8 cellular contexts compared by ENCODE assay signal in the genomic region with DNA sequence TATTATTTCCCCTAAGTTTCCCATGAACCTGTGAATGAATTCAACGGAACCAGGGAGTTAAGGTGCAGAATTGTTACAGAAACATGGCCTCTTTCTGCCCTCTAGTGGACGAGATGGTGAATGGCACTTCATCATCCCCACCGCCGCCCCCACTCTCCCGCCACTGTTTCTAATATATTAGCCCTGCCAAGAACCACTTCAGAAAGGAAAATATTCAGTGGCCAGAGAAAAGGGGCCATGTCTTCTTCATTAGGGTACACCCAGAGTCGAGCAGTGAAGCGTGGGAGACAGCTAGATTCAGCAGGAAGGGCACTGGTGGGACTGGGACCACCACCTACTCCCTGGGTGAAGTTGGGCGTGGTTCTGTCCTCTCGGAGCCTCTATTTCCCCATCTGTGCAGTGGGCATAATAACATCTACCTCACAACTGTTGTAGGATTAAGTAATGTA. TPM values are rescaled to one million over a fixed set of nuclear protein-coding genes. Genes with fewer than 3 reads are reported as not detected.
DNase-seq lines count a peak whose midpoint lies in the region; ATAC-seq and TF ChIP-seq lines count a peak whose summit lies in the region.

No MANE protein-coding gene starts in this region.

- no peak overlapping the region for H4K5ac ChIP-seq in H9 (ENCODE audit: insufficient read length, low read depth, low read length)

- H2BK120ac ChIP-seq in H9 (ENCODE audit: low read depth, low read length, poor library complexity, severe bottlenecking) = no peak overlapping the region

- H3K4me1 Mint-ChIP-seq in CD4-positive, CD25-positive, alpha-beta regulatory T cell = no peaks in the 10 kb centered on the region
- peaks cover 2 to 6% of the 10 kb centered on the region in 2 experiments; a peak in 3 of 4 replicates for H3K4me1 Mint-ChIP-seq in H9

- no peak overlapping the region for H3K4me2 ChIP-seq in H9 (ENCODE audit: insufficient read depth, insufficient read length, low read length)
- H3K4me2 ChIP-seq in smooth muscle cell = peak overlapping the region; percentile 87

- H2BK20ac ChIP-seq in H9 (ENCODE audit: low read depth, low read length, poor library complexity, severe bottlenecking) = no peak overlapping the region

- H3K4me1 ChIP-seq in CD4-positive, CD25-positive, alpha-beta regulatory T cell (ENCODE audit: control insufficient read depth, insufficient read depth, low read length, poor library complexity, severe bottlenecking) = no peaks in the 10 kb centered on the region
- H3K4me1 ChIP-seq in H9 (ENCODE audit: insufficient read depth, low read length) (no peaks in the 10 kb centered on the region), right atrium auricular region (peaks cover 0 to 7% of the 10 kb centered on the region in 2 donors), smooth muscle cell (ENCODE audit: low read depth) (no peaks in the 10 kb centered on the region)

- H2BK5ac ChIP-seq in H9 (ENCODE audit: insufficient read length, low read length) = no peak overlapping the region

- H3K79me1 ChIP-seq in H9 (ENCODE audit: insufficient read depth, low read depth, low read length, poor library complexity, severe bottlenecking) = no peaks in the 10 kb centered on the region

- no peaks in the 10 kb centered on the region for H3K23me2 ChIP-seq in H9 (ENCODE audit: insufficient read length, low read depth, low read length, poor library complexity, severe bottlenecking)

- H3K27ac Mint-ChIP-seq in CD4-positive, CD25-positive, alpha-beta regulatory T cell = no peak overlapping the region
- no peak overlapping the region for H3K27ac Mint-ChIP-seq in H9

- H4K91ac ChIP-seq in H9 (ENCODE audit: insufficient read length, low read depth, low read length) = no peak overlapping the region

- no peak overlapping the region for H3T11ph ChIP-seq in H9 (ENCODE audit: low read length)

- H3K9me3 Mint-ChIP-seq in CD4-positive, CD25-positive, alpha-beta regulatory T cell = peaks cover 0 to 2% (median 0%) of the 10 kb centered on the region in 7 donors
- H3K9me3 Mint-ChIP-seq in H9 = no peaks in the 10 kb centered on the region

- H2BK15ac ChIP-seq in H9 (ENCODE audit: low read depth, low read length) = no peak overlapping the region

- no peak overlapping the region for H2AFZ ChIP-seq in H9 (ENCODE audit: low read length)
- H2AFZ ChIP-seq in smooth muscle cell (ENCODE audit: low read depth) = peak overlapping the region; percentile 90

- peak; percentile 85 for TF ChIP-seq CTCF in H9 (conservative IDR thresholded peaks at IDR 0.05)
- TF ChIP-seq CTCF in right atrium auricular region (IDR thresholded peaks at IDR 0.05) = peak; percentile 89 to 93
- peak; percentile 80 for TF ChIP-seq CTCF in smooth muscle cell (IDR thresholded peaks at IDR 0.05; ENCODE audit: borderline replicate concordance, insufficient read depth, poor library complexity, severe bottlenecking)

- ATAC-seq in CD4-positive, CD25-positive, alpha-beta regulatory T cell (ENCODE audit: low read depth in 2 of 2) = peak in 1 of 2 donors; percentile 56
- ATAC-seq in GM18498 (IDR thresholded peaks at IDR 0.05; ENCODE audit: unreplicated experiment) (no peak), HG03139 (IDR thresholded peaks at IDR 0.05; ENCODE audit: unreplicated experiment) (no peak)

- peaks cover 3% of the 10 kb centered on the region for H3K27me3 ChIP-seq in CD4-positive, CD25-positive, alpha-beta regulatory T cell (ENCODE audit: control insufficient read depth, insufficient read depth, low read length)
- H3K27me3 ChIP-seq in H9 (ENCODE audit: insufficient read depth, low read length) (0 out of 2 replicates have a peak, but pooled peaks cover 3% of the 10 kb centered on the region), right atrium auricular region (no peaks in the 10 kb centered on the region), smooth muscle cell (ENCODE audit: low read depth) (peaks cover 7% of the 10 kb centered on the region)

- H3K4me3 Mint-ChIP-seq in CD4-positive, CD25-positive, alpha-beta regulatory T cell = no peak overlapping the region
- no peak overlapping the region; a peak in 1 of 5 replicates for H3K4me3 Mint-ChIP-seq in H9

- no peaks in the 10 kb centered on the region for H3K36me3 Mint-ChIP-seq in CD4-positive, CD25-positive, alpha-beta regulatory T cell
- H3K36me3 Mint-ChIP-seq in H9 (ENCODE audit: insufficient read depth in 1 of 3, low read depth in 3 of 3) = no peaks in the 10 kb centered on the region

- H3K36me3 ChIP-seq in CD4-positive, CD25-positive, alpha-beta regulatory T cell (ENCODE audit: control insufficient read depth, insufficient read depth, low read length) = no peaks in the 10 kb centered on the region
- no peaks in the 10 kb centered on the region for H3K36me3 ChIP-seq in right atrium auricular region
- no peaks in the 10 kb centered on the region for H3K36me3 ChIP-seq in smooth muscle cell (ENCODE audit: low read depth)

- no peak overlapping the region for H3K27ac ChIP-seq in CD4-positive, CD25-positive, alpha-beta regulatory T cell (ENCODE audit: insufficient read depth, low read length, poor library complexity, severe bottlenecking)
- H3K27ac ChIP-seq in H9 (ENCODE audit: insufficient read length, low read depth, low read length) (no peak overlapping the region), right atrium auricular region (peak overlapping the region; percentile 75 to 82), smooth muscle cell (ENCODE audit: low read depth) (peak overlapping the region; percentile 79)

- H3K18ac ChIP-seq in H9 (ENCODE audit: insufficient read length, low read depth, low read length) = no peak overlapping the region

- no peak overlapping the region for H3K56ac ChIP-seq in H9 (ENCODE audit: insufficient read length, low read depth, low read length)

- no peak overlapping the region for H3K4ac ChIP-seq in H9 (ENCODE audit: low read depth, low read length)

- H3K79me2 ChIP-seq in H9 (ENCODE audit: insufficient read depth, low read length) = no peaks in the 10 kb centered on the region
- no peaks in the 10 kb centered on the region for H3K79me2 ChIP-seq in smooth muscle cell (ENCODE audit: low read depth)

- peak; percentile 17 to 37 (median 18) for DNase-seq in CD4-positive, CD25-positive, alpha-beta regulatory T cell
- DNase-seq in H9 = peak; percentile 51
- peak; percentile 31 for DNase-seq in NOMO-1 treated with DMSO at 0.1 percent for 48 hours (lab: John Stamatoyannopoulos, UW; ENCODE audit: unreplicated experiment)
- peak; percentile 36 for DNase-seq in activated naive CD4-positive, alpha-beta T cell treated with anti-CD3 and anti-CD28 coated beads, Interleukin-2, amount 50 U/mL, for 16 hours
- DNase-seq in right atrium auricular region (ENCODE audit: low spot score) = no peak
- no peak for DNase-seq in smooth muscle cell (lab: John Stamatoyannopoulos, UW; ENCODE audit: unreplicated experiment)

- H3K9ac ChIP-seq in H9 (ENCODE audit: extremely low read depth, insufficient read length, low read length) (no peak overlapping the region), smooth muscle cell (ENCODE audit: low read depth) (peak overlapping the region; percentile 29)

- H3F3A ChIP-seq in smooth muscle cell (ENCODE audit: low read depth) = peaks cover 3% of the 10 kb centered on the region

- no CpG with 5 or more reads among the region's 9 CpGs for WGBS in H9 (ENCODE audit: extremely low coverage, insufficient read length, low lambda C conversion rate)
- WGBS in smooth muscle cell (ENCODE audit: low lambda C conversion rate) = 22% methylated on average over 9 of the region's 9 CpGs

- H3K9me3 ChIP-seq in CD4-positive, CD25-positive, alpha-beta regulatory T cell (ENCODE audit: control insufficient read depth in 2 of 2, low read length in 2 of 2) = peaks cover 0 to 3% of the 10 kb centered on the region in 2 experiments
- H3K9me3 ChIP-seq in H9 (ENCODE audit: control insufficient read depth, low read depth, low read length) (no peaks in the 10 kb centered on the region), right atrium auricular region (peaks cover 0 to under 1% of the 10 kb centered on the region in 2 donors), smooth muscle cell (replicated peaks; ENCODE audit: low read depth) (no peaks in the 10 kb centered on the region)

- no peak overlapping the region for H3K14ac ChIP-seq in H9 (ENCODE audit: insufficient read depth, low read length)

- no peak overlapping the region for H2AK5ac ChIP-seq in H9 (ENCODE audit: insufficient read length, low read length)

- H3K4me3 ChIP-seq in CD4-positive, CD25-positive, alpha-beta regulatory T cell (ENCODE audit: low read depth, low read length) = no peak overlapping the region
- H3K4me3 ChIP-seq in right atrium auricular region (peak overlapping the region; percentile 25 to 34), smooth muscle cell (peak overlapping the region; percentile 42)

- H3K23ac ChIP-seq in H9 (ENCODE audit: insufficient read length, low read depth, low read length) = no peak overlapping the region

- H4K20me1 ChIP-seq in H9 (ENCODE audit: control insufficient read depth, insufficient read depth, insufficient read length) = no peaks in the 10 kb centered on the region
- H4K20me1 ChIP-seq in smooth muscle cell (ENCODE audit: low read depth) = no peaks in the 10 kb centered on the region

- H2BK12ac ChIP-seq in H9 (ENCODE audit: insufficient read length, low read depth, low read length) = no peak overlapping the region

- peaks cover 26% of the 10 kb centered on the region for H3K27me3 Mint-ChIP-seq in CD4-positive, CD25-positive, alpha-beta regulatory T cell
- H3K27me3 Mint-ChIP-seq in H9 (ENCODE audit: low read depth) = peaks cover 25% of the 10 kb centered on the region

- H4K8ac ChIP-seq in H9 (replicated peaks; ENCODE audit: insufficient read length, low read depth, low read length) = no peak overlapping the region

RNA-seq across cellular contexts. Expression of gene SYT13, which starts 46.4 kb away (rescaled TPM):
- total RNA-seq in CD4-positive, CD25-positive, alpha-beta regulatory T cell = not detected
- not detected for polyA plus RNA-seq in CD4-positive, CD25-positive, alpha-beta regulatory T cell
- total RNA-seq in H9 (2021) (4.3 and 6.0 TPM in 2 replicates), right atrium auricular region (10 to 100 TPM in 1 of 2 donors, 1 to 10 TPM in 1; 9.9 to 11.4 TPM), smooth muscle cell (0.76 and 1.3 TPM in 2 replicates)
- polyA plus RNA-seq in smooth muscle cell = 0.24 and 0.47 TPM in 2 replicates

Comparison
In these comparisons a context has a peak if more than half of its experiments do, and no peak if none do; other contexts are left out.
1. DNase-seq: peak in CD4-positive, CD25-positive, alpha-beta regulatory T cell (3 of 3), H9 (single experiment), NOMO-1 treated with DMSO at 0.1 percent for 48 hours (single experiment) and activated naive CD4-positive, alpha-beta T cell treated with anti-CD3 and anti-CD28 coated beads, Interleukin-2, amount 50 U/mL, for 16 hours (single experiment); none in right atrium auricular region (single experiment) and smooth muscle cell (single experiment).
2. H3K27ac ChIP-seq: peak in right atrium auricular region (2 of 2) and smooth muscle cell (single experiment); none in CD4-positive, CD25-positive, alpha-beta regulatory T cell (single experiment) and H9 (single experiment).
3. Peak in every context shown above with its lines, with median percentiles within 50 percentile points of each other: CTCF ChIP-seq.